Comparison of ENCODE assay signal across 23 cellular contexts in genomic region chr12:7940906-7941305, GRCh38. TPM values are rescaled to one million over a fixed set of nuclear protein-coding genes. Genes with fewer than 3 reads are reported as not detected.
A peak's percentile ranks its signal among the peaks of the same experiment; 100 is the strongest.
DNase-seq lines count a peak whose midpoint lies in the region; ATAC-seq and TF ChIP-seq lines count a peak whose summit lies in the region.
"Had no signal": no experiment of that assay in that cellular context is flagged by ENCODE, and none has a peak within 500 bp of the region (broad histone marks: within the 10 kb centered on the region; RNA-seq: fewer than 3 reads in every experiment).

No MANE protein-coding gene starts in this region.

- H3K9me3 Mint-ChIP-seq in activated naive CD8-positive, alpha-beta T cell (ENCODE audit: low read depth), result no peaks in the 10 kb centered on the region
- no peaks in the 10 kb centered on the region for H3K9me3 Mint-ChIP-seq in activated naive CD8-positive, alpha-beta T cell treated with anti-CD3 and anti-CD28 coated beads for 36 hours
- peaks cover 2% of the 10 kb centered on the region for H3K9me3 Mint-ChIP-seq in endodermal cell
- no peaks in the 10 kb centered on the region for H3K9me3 Mint-ChIP-seq in nephron progenitor cell
- H3K9me3 Mint-ChIP-seq in CD14-positive monocyte, result peaks cover 0 to 2% (median 0%) of the 10 kb centered on the region in 7 donors
- no peaks in the 10 kb centered on the region for H3K9me3 Mint-ChIP-seq in stimulated activated naive CD8-positive, alpha-beta T cell treated with anti-CD3 and anti-CD28 coated beads, Interleukin-15, amount 100 ng/mL, for 72 hours
- H3K9me3 Mint-ChIP-seq in naive thymus-derived CD4-positive, alpha-beta T cell, result no peaks in the 10 kb centered on the region

- TF ChIP-seq CTCF in endodermal cell (conservative IDR thresholded peaks at IDR 0.05) (no peak), nephron progenitor cell (IDR thresholded peaks at IDR 0.05) (no peak), CD14-positive monocyte (IDR thresholded peaks at IDR 0.05) (no peak)

- peak overlapping the region; percentile 11 for H3K27ac Mint-ChIP-seq in activated naive CD8-positive, alpha-beta T cell
- no peak overlapping the region for H3K27ac Mint-ChIP-seq in activated naive CD8-positive, alpha-beta T cell treated with anti-CD3 and anti-CD28 coated beads for 36 hours
- H3K27ac Mint-ChIP-seq in endodermal cell, result peak overlapping the region; percentile 10
- H3K27ac Mint-ChIP-seq in nephron progenitor cell, result peak overlapping the region; percentile 50
- H3K27ac Mint-ChIP-seq in CD14-positive monocyte, result no peak overlapping the region
- H3K27ac Mint-ChIP-seq in stimulated activated naive CD8-positive, alpha-beta T cell treated with anti-CD3 and anti-CD28 coated beads, Interleukin-15, amount 100 ng/mL, for 72 hours, result peak overlapping the region in 1 of 2 donors; percentile 4
- H3K27ac Mint-ChIP-seq in naive thymus-derived CD4-positive, alpha-beta T cell, result peak overlapping the region in 2 of 9 donors; percentile 4 to 14

- POLR2A ChIA-PET in naive thymus-derived CD4-positive, alpha-beta T cell (lab: Charles Lee), result interaction anchor here (0.8 to 10.7 kb wide), 3 partner anchors 20 to 75 kb away, joined by 3 to 267 read pairs (median 5); no protein-coding TSS in a partner anchor

- no peaks in the 10 kb centered on the region for H3K27me3 Mint-ChIP-seq in activated naive CD8-positive, alpha-beta T cell
- no peaks in the 10 kb centered on the region for H3K27me3 Mint-ChIP-seq in activated naive CD8-positive, alpha-beta T cell treated with anti-CD3 and anti-CD28 coated beads for 36 hours
- H3K27me3 Mint-ChIP-seq in endodermal cell (ENCODE audit: insufficient read depth) (no peaks in the 10 kb centered on the region), nephron progenitor cell (ENCODE audit: low read depth, poor library complexity) (no peaks in the 10 kb centered on the region), CD14-positive monocyte (ENCODE audit: low read depth in 3 of 3) (peaks cover 0 to 2% (median 0%) of the 10 kb centered on the region in 3 donors)
- H3K27me3 Mint-ChIP-seq in stimulated activated naive CD8-positive, alpha-beta T cell treated with anti-CD3 and anti-CD28 coated beads, Interleukin-15, amount 100 ng/mL, for 72 hours, result no peaks in the 10 kb centered on the region
- H3K27me3 Mint-ChIP-seq in naive thymus-derived CD4-positive, alpha-beta T cell, result no peaks in the 10 kb centered on the region
- H3K27me3 Mint-ChIP-seq: CD4-positive, alpha-beta memory T cell had no signal

- no peaks in the 10 kb centered on the region for H3K4me1 ChIP-seq in endodermal cell (ENCODE audit: control insufficient read depth, insufficient read depth, low read length)
- peaks cover 4 to 12% of the 10 kb centered on the region in 2 donors for H3K4me1 ChIP-seq in naive thymus-derived CD4-positive, alpha-beta T cell (ENCODE audit: control insufficient read depth in 2 of 2, insufficient read depth in 2 of 2, low read length in 2 of 2)

- no peak overlapping the region for H3K27ac ChIP-seq in endodermal cell (ENCODE audit: low read depth, low read length)
- H3K27ac ChIP-seq in naive thymus-derived CD4-positive, alpha-beta T cell (ENCODE audit: low read depth, low read length), result no peak overlapping the region
- H3K27ac ChIP-seq: RWPE1 had no signal

- no peaks in the 10 kb centered on the region for H3K36me3 Mint-ChIP-seq in activated naive CD8-positive, alpha-beta T cell
- no peaks in the 10 kb centered on the region for H3K36me3 Mint-ChIP-seq in activated naive CD8-positive, alpha-beta T cell treated with anti-CD3 and anti-CD28 coated beads for 36 hours
- no peaks in the 10 kb centered on the region for H3K36me3 Mint-ChIP-seq in endodermal cell (ENCODE audit: low read depth)
- H3K36me3 Mint-ChIP-seq in nephron progenitor cell (ENCODE audit: low read depth), result no peaks in the 10 kb centered on the region
- no peaks in the 10 kb centered on the region for H3K36me3 Mint-ChIP-seq in CD14-positive monocyte
- H3K36me3 Mint-ChIP-seq in naive thymus-derived CD4-positive, alpha-beta T cell, result no peaks in the 10 kb centered on the region
- H3K36me3 Mint-ChIP-seq: CD4-positive, alpha-beta memory T cell had no signal

- peaks cover under 1% of the 10 kb centered on the region for H3K36me3 ChIP-seq in endodermal cell (ENCODE audit: control insufficient read depth, insufficient read depth, low read length)
- H3K36me3 ChIP-seq in naive thymus-derived CD4-positive, alpha-beta T cell (ENCODE audit: control insufficient read depth in 2 of 3, insufficient read depth in 3 of 3, low read length in 3 of 3), result no peaks in the 10 kb centered on the region
- H3K36me3 ChIP-seq: BLaER1 treated with 17β-estradiol and CSF1 and Interleukin-3, amounts not matched to agents 10 nM and 100 nM had no signal

- peaks cover 8% of the 10 kb centered on the region for H3K4me1 Mint-ChIP-seq in activated naive CD8-positive, alpha-beta T cell (ENCODE audit: low read depth)
- peaks cover 7% of the 10 kb centered on the region for H3K4me1 Mint-ChIP-seq in activated naive CD8-positive, alpha-beta T cell treated with anti-CD3 and anti-CD28 coated beads for 36 hours
- H3K4me1 Mint-ChIP-seq in endodermal cell (peaks cover 7% of the 10 kb centered on the region), nephron progenitor cell (peaks cover 9% of the 10 kb centered on the region), CD14-positive monocyte (peaks cover 7% of the 10 kb centered on the region)
- H3K4me1 Mint-ChIP-seq in stimulated activated naive CD8-positive, alpha-beta T cell treated with anti-CD3 and anti-CD28 coated beads, Interleukin-15, amount 100 ng/mL, for 72 hours, result peaks cover 15% of the 10 kb centered on the region
- H3K4me1 Mint-ChIP-seq in naive thymus-derived CD4-positive, alpha-beta T cell, result peaks cover 7 to 12% (median 9%) of the 10 kb centered on the region in 7 donors

- H3K9me3 ChIP-seq in endodermal cell (ENCODE audit: control insufficient read depth, low read length), result no peaks in the 10 kb centered on the region
- H3K9me3 ChIP-seq in naive thymus-derived CD4-positive, alpha-beta T cell (ENCODE audit: control insufficient read depth in 2 of 3, low read length in 3 of 3), result no peaks in the 10 kb centered on the region
- H3K9me3 ChIP-seq: BLaER1 treated with 17β-estradiol and CSF1 and Interleukin-3, amounts not matched to agents 10 nM and 100 nM had no signal

- 91 to 93% methylated on average over 2 of the region's 2 CpGs for WGBS in endodermal cell (ENCODE audit: insufficient coverage in 1 of 2, insufficient read length in 1 of 2), 2 experiments

- no peak overlapping the region for H3K4me3 ChIP-seq in endodermal cell (ENCODE audit: low read length)
- no peak overlapping the region for H3K4me3 ChIP-seq in naive thymus-derived CD4-positive, alpha-beta T cell (ENCODE audit: low read length)
- H3K4me3 ChIP-seq: BLaER1 treated with 17β-estradiol and CSF1 and Interleukin-3, amounts not matched to agents 10 nM and 100 nM; GM12878 had no signal

- no peak for DNase-seq in activated naive CD8-positive, alpha-beta T cell treated with anti-CD3 and anti-CD28 coated beads for 36 hours
- DNase-seq in endodermal cell, result no peak
- DNase-seq in nephron progenitor cell, result no peak
- no peak for DNase-seq in CD14-positive monocyte (ENCODE audit: low spot score)
- no peak for DNase-seq in stimulated activated naive CD8-positive, alpha-beta T cell treated with anti-CD3 and anti-CD28 coated beads, Interleukin-15, amount 100 ng/mL, for 72 hours
- no peak for DNase-seq in naive thymus-derived CD4-positive, alpha-beta T cell
- DNase-seq in cardiac septum (ENCODE audit: low spot score), result no peak
- DNase-seq: CD4-positive, alpha-beta memory T cell; COR-L47; GDM1; NCI-H1092; NCI-H1417 treated with DMSO at 0.1 percent for 48 hours; NCI-H1694 treated with DMSO at 0.1 percent for 48 hours; NCI-H2081; NCI-H2227 treated with DMSO at 0.1 percent for 48 hours; NCI-H69; SHP77 had no signal

- H3K9ac ChIP-seq in endodermal cell (ENCODE audit: extremely low read depth, low read length, poor library complexity, severe bottlenecking), result no peak overlapping the region
- H3K9ac ChIP-seq: BLaER1 treated with 17β-estradiol and CSF1 and Interleukin-3, amounts not matched to agents 10 nM and 100 nM had no signal

- H3K4me3 Mint-ChIP-seq in activated naive CD8-positive, alpha-beta T cell, result no peak overlapping the region
- H3K4me3 Mint-ChIP-seq in activated naive CD8-positive, alpha-beta T cell treated with anti-CD3 and anti-CD28 coated beads for 36 hours, result no peak overlapping the region
- H3K4me3 Mint-ChIP-seq in endodermal cell (no peak overlapping the region), nephron progenitor cell (no peak overlapping the region), CD14-positive monocyte (no peak overlapping the region)
- H3K4me3 Mint-ChIP-seq in stimulated activated naive CD8-positive, alpha-beta T cell treated with anti-CD3 and anti-CD28 coated beads, Interleukin-15, amount 100 ng/mL, for 72 hours, result no peak overlapping the region
- H3K4me3 Mint-ChIP-seq in naive thymus-derived CD4-positive, alpha-beta T cell, result no peak overlapping the region
- H3K4me3 Mint-ChIP-seq: CD4-positive, alpha-beta memory T cell had no signal

- ATAC-seq in stimulated activated naive CD8-positive, alpha-beta T cell treated with anti-CD3 and anti-CD28 coated beads, Interleukin-15, amount 100 ng/mL, for 72 hours, result no peak
- ATAC-seq in naive thymus-derived CD4-positive, alpha-beta T cell, result no peak
- ATAC-seq: GM12878, Panc1 had no signal

- intact Hi-C loops in CD14-positive monocyte (cut with micrococcal nuclease) (no loop called here), cardiac septum (cut with DNase I) (no loop called here)
- intact Hi-C loops in naive thymus-derived CD4-positive, alpha-beta T cell (cut with micrococcal nuclease), result no loop called here

- CTCF ChIA-PET in naive thymus-derived CD4-positive, alpha-beta T cell (lab: Charles Lee), result no interaction called here

- H3K27me3 ChIP-seq in endodermal cell (ENCODE audit: control insufficient read depth, insufficient read depth, low read length, poor library complexity, severe bottlenecking), result no peaks in the 10 kb centered on the region
- no peaks in the 10 kb centered on the region for H3K27me3 ChIP-seq in naive thymus-derived CD4-positive, alpha-beta T cell (ENCODE audit: control insufficient read depth in 2 of 2, insufficient read depth in 2 of 2, low read length in 2 of 2)
- H3K27me3 ChIP-seq: BLaER1 treated with 17β-estradiol and CSF1 and Interleukin-3, amounts not matched to agents 10 nM and 100 nM had no signal

RNA-seq across cellular contexts. Expression of gene SLC2A3, which starts 4.9 kb away (rescaled TPM):
- 100 to 1,000 TPM; 125 to 147 TPM for total RNA-seq in activated naive CD8-positive, alpha-beta T cell treated with anti-CD3 and anti-CD28 coated beads for 36 hours
- total RNA-seq in endodermal cell (1,000 to 10,000 TPM; 1,330 to 2,480 TPM), cardiac septum (23.5 TPM)
- 758 TPM for polyA plus RNA-seq in endodermal cell (2013, experiment 1 of 2)
- polyA plus RNA-seq in endodermal cell (2013, experiment 2 of 2), result 902 TPM
- 100 to 1,000 TPM; 128 to 179 TPM for polyA plus RNA-seq in CD14-positive monocyte
- total RNA-seq in naive thymus-derived CD4-positive, alpha-beta T cell, result 100 to 1,000 TPM; 110 to 830 (median 488) TPM
- polyA plus RNA-seq in naive thymus-derived CD4-positive, alpha-beta T cell, result 100 to 1,000 TPM in 1 of 2 donors, 10 to 100 TPM in 1; 61.9 to 126 TPM
- total RNA-seq: HT-29 had no signal

Comparison
In these comparisons a context has a peak if more than half of its experiments do, and no peak if none do; other contexts are left out.
1. H3K27ac Mint-ChIP-seq: peak in activated naive CD8-positive, alpha-beta T cell (single experiment), endodermal cell (single experiment) and nephron progenitor cell (single experiment); none in activated naive CD8-positive, alpha-beta T cell treated with anti-CD3 and anti-CD28 coated beads for 36 hours (single experiment) and CD14-positive monocyte (0 of 7).